Comparison of ENCODE assay signal across 1 cellular context in the genomic region with DNA sequence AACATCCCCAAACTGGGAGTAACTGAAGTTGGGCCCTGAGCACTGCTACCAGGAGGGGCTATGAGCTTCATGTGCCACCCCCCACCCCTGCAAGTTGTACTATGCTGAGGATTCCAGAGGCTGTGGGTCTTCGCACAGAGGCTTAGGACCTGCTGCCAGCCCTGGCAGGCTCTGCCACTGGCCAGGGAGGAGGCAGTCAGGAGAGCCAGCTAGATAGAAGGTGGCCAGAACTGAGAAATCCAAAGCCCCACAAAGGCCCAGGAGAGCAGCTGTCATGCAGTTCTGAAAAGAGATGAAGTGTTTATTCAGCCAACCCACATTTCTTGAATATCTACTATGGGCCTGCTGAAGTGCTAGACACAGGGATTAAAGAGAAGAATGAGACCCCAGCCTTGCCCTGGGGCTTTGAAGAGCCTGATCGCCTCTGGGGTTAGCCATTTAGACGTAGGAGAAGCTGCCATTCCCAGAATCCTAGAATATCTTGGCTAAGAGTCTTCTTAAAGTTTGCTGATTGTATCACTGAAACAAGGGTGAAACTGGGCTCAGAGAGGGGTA.
TF ChIP-seq lines count a peak whose summit lies in the region.

No MANE protein-coding gene starts in this region.

TF ChIP-seq in GM23338, 12 proteins besides CTCF, POLR2A, EP300 and RAD21:
- TF ChIP-seq POLR2AphosphoS5 (IDR thresholded peaks at IDR 0.05; ENCODE audit: low read depth) (no peak), NANOG (IDR thresholded peaks at IDR 0.05; ENCODE audit: borderline replicate concordance) (no peak), JUNB (IDR thresholded peaks at IDR 0.05; ENCODE audit: unreplicated experiment) (no peak), STAT1 (IDR thresholded peaks at IDR 0.05; ENCODE audit: unreplicated experiment) (no peak), EZH2 (IDR thresholded peaks at IDR 0.05; ENCODE audit: low read depth, unreplicated experiment) (no peak), ZNF114 (CRISPR knock-in tag; IDR thresholded peaks at IDR 0.05) (no peak), CREB1 (CRISPR knock-in tag; IDR thresholded peaks at IDR 0.05; ENCODE audit: low read depth) (no peak), EZH2phosphoT487 (IDR thresholded peaks at IDR 0.05; ENCODE audit: unreplicated experiment) (no peak), ZNF331 (CRISPR knock-in tag; IDR thresholded peaks at IDR 0.05; ENCODE audit: low read depth) (no peak)
- TF ChIP-seq, protein P1, sequence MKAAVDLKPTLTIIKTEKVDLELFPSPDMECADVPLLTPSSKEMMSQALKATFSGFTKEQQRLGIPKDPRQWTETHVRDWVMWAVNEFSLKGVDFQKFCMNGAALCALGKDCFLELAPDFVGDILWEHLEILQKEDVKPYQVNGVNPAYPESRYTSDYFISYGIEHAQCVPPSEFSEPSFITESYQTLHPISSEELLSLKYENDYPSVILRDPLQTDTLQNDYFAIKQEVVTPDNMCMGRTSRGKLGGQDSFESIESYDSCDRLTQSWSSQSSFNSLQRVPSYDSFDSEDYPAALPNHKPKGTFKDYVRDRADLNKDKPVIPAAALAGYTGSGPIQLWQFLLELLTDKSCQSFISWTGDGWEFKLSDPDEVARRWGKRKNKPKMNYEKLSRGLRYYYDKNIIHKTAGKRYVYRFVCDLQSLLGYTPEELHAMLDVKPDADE (IDR thresholded peaks at IDR 0.05) = no peak
- TF ChIP-seq, protein P2, sequence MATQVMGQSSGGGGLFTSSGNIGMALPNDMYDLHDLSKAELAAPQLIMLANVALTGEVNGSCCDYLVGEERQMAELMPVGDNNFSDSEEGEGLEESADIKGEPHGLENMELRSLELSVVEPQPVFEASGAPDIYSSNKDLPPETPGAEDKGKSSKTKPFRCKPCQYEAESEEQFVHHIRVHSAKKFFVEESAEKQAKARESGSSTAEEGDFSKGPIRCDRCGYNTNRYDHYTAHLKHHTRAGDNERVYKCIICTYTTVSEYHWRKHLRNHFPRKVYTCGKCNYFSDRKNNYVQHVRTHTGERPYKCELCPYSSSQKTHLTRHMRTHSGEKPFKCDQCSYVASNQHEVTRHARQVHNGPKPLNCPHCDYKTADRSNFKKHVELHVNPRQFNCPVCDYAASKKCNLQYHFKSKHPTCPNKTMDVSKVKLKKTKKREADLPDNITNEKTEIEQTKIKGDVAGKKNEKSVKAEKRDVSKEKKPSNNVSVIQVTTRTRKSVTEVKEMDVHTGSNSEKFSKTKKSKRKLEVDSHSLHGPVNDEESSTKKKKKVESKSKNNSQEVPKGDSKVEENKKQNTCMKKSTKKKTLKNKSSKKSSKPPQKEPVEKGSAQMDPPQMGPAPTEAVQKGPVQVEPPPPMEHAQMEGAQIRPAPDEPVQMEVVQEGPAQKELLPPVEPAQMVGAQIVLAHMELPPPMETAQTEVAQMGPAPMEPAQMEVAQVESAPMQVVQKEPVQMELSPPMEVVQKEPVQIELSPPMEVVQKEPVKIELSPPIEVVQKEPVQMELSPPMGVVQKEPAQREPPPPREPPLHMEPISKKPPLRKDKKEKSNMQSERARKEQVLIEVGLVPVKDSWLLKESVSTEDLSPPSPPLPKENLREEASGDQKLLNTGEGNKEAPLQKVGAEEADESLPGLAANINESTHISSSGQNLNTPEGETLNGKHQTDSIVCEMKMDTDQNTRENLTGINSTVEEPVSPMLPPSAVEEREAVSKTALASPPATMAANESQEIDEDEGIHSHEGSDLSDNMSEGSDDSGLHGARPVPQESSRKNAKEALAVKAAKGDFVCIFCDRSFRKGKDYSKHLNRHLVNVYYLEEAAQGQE (IDR thresholded peaks at IDR 0.05; ENCODE audit: unreplicated experiment) = no peak
- TF ChIP-seq, protein P3, sequence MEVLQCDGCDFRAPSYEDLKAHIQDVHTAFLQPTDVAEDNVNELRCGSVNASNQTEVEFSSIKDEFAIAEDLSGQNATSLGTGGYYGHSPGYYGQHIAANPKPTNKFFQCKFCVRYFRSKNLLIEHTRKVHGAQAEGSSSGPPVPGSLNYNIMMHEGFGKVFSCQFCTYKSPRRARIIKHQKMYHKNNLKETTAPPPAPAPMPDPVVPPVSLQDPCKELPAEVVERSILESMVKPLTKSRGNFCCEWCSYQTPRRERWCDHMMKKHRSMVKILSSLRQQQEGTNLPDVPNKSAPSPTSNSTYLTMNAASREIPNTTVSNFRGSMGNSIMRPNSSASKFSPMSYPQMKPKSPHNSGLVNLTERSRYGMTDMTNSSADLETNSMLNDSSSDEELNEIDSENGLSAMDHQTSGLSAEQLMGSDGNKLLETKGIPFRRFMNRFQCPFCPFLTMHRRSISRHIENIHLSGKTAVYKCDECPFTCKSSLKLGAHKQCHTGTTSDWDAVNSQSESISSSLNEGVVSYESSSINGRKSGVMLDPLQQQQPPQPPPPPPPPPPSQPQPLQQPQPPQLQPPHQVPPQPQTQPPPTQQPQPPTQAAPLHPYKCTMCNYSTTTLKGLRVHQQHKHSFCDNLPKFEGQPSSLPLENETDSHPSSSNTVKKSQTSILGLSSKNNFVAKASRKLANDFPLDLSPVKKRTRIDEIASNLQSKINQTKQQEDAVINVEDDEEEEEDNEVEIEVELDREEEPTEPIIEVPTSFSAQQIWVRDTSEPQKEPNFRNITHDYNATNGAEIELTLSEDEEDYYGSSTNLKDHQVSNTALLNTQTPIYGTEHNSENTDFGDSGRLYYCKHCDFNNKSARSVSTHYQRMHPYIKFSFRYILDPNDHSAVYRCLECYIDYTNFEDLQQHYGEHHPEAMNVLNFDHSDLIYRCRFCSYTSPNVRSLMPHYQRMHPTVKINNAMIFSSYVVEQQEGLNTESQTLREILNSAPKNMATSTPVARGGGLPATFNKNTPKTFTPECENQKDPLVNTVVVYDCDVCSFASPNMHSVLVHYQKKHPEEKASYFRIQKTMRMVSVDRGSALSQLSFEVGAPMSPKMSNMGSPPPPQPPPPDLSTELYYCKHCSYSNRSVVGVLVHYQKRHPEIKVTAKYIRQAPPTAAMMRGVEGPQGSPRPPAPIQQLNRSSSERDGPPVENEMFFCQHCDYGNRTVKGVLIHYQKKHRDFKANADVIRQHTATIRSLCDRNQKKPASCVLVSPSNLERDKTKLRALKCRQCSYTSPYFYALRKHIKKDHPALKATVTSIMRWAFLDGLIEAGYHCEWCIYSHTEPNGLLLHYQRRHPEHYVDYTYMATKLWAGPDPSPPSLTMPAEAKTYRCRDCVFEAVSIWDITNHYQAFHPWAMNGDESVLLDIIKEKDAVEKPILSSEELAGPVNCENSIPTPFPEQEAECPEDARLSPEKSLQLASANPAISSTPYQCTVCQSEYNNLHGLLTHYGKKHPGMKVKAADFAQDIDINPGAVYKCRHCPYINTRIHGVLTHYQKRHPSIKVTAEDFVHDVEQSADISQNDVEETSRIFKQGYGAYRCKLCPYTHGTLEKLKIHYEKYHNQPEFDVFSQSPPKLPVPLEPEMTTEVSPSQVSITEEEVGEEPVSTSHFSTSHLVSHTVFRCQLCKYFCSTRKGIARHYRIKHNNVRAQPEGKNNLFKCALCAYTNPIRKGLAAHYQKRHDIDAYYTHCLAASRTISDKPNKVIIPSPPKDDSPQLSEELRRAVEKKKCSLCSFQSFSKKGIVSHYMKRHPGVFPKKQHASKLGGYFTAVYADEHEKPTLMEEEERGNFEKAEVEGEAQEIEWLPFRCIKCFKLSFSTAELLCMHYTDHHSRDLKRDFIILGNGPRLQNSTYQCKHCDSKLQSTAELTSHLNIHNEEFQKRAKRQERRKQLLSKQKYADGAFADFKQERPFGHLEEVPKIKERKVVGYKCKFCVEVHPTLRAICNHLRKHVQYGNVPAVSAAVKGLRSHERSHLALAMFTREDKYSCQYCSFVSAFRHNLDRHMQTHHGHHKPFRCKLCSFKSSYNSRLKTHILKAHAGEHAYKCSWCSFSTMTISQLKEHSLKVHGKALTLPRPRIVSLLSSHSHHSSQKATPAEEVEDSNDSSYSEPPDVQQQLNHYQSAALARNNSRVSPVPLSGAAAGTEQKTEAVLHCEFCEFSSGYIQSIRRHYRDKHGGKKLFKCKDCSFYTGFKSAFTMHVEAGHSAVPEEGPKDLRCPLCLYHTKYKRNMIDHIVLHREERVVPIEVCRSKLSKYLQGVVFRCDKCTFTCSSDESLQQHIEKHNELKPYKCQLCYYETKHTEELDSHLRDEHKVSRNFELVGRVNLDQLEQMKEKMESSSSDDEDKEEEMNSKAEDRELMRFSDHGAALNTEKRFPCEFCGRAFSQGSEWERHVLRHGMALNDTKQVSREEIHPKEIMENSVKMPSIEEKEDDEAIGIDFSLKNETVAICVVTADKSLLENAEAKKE (CRISPR knock-in tag; IDR thresholded peaks at IDR 0.05) = no peak
TF ChIP-seq in GM23338: peak in this region for 0.
